ENCODE assay signal across 14 cellular contexts in genomic region chr5:41246376-41246775, GRCh38. TPM values are rescaled to one million over a fixed set of nuclear protein-coding genes. Genes with fewer than 3 reads are reported as not detected.
A peak's percentile ranks its signal among the peaks of the same experiment; 100 is the strongest.
DNase-seq lines count a peak whose midpoint lies in the region; ATAC-seq, FAIRE-seq and TF ChIP-seq lines count a peak whose summit lies in the region.
"Had no signal": no experiment of that assay in that cellular context is flagged by ENCODE, and none has a peak within 500 bp of the region (broad histone marks: within the 10 kb centered on the region; RNA-seq: fewer than 3 reads in every experiment).

No MANE protein-coding gene starts in this region.

- H2AFZ ChIP-seq in mammary epithelial cell (ENCODE audit: low read depth, low read length) = no peak overlapping the region

- no peaks in the 10 kb centered on the region for H3K9me3 ChIP-seq in mammary epithelial cell (replicated peaks; ENCODE audit: insufficient read depth, low read length)
- H3K9me3 ChIP-seq in left lung = no peaks in the 10 kb centered on the region
- H3K9me3 ChIP-seq: BLaER1 treated with 17β-estradiol and CSF1 and Interleukin-3, amounts not matched to agents 10 nM and 100 nM had no signal

- ATAC-seq in left lung = peak; percentile 69
- ATAC-seq in HG03095 (IDR thresholded peaks at IDR 0.05; ENCODE audit: unreplicated experiment) = no peak
- ATAC-seq: stimulated activated naive CD8-positive, alpha-beta T cell treated with anti-CD3 and anti-CD28 coated beads, Interleukin-15, Interleukin-2, amounts not matched to agents 100 U/mL and 50 U/mL, for 24 hours had no signal

- no peak overlapping the region for H3K4me3 ChIP-seq in mammary epithelial cell (replicated peaks in 1 of 3; ENCODE audit: insufficient read depth in 1 of 3, low read depth in 2 of 3, low read length in 3 of 3)
- H3K4me3 ChIP-seq in left lung = no peak overlapping the region
- H3K4me3 ChIP-seq: BLaER1 treated with 17β-estradiol and CSF1 and Interleukin-3, amounts not matched to agents 10 nM and 100 nM had no signal

- H3K4me1 ChIP-seq in mammary epithelial cell (ENCODE audit: insufficient read depth, low read length) (peaks cover 10% of the 10 kb centered on the region), left lung (no peaks in the 10 kb centered on the region)

- no peaks in the 10 kb centered on the region for H4K20me1 ChIP-seq in mammary epithelial cell (ENCODE audit: insufficient read depth, low read length)
- H4K20me1 ChIP-seq: BLaER1 treated with 17β-estradiol and CSF1 and Interleukin-3, amounts not matched to agents 10 nM and 100 nM had no signal

- intact Hi-C loops in mammary epithelial cell (cut with micrococcal nuclease) (no loop called here), left lung (cut with DNase I) (no loop called here)

- H3K27ac ChIP-seq in mammary epithelial cell (ENCODE audit: insufficient read depth, low read depth, low read length) (no peak overlapping the region), left lung (no peak overlapping the region)
- H3K27ac ChIP-seq: BLaER1 treated with 17β-estradiol and CSF1 and Interleukin-3, amounts not matched to agents 10 nM and 100 nM had no signal

- no peak overlapping the region for H3K9ac ChIP-seq in mammary epithelial cell (ENCODE audit: insufficient read depth, low read length)
- H3K9ac ChIP-seq: BLaER1 treated with 17β-estradiol and CSF1 and Interleukin-3, amounts not matched to agents 10 nM and 100 nM had no signal

- 0% methylated on average over 1 of the region's 1 CpG for WGBS in mammary epithelial cell (ENCODE audit: low coverage, missing lambda C conversion rate)

- peak; percentile 72 for FAIRE-seq in HTR-8/SVneo (lab: Jason Lieb, UNC)

- H3K4me2 ChIP-seq in mammary epithelial cell (ENCODE audit: insufficient read depth, low read depth, low read length) = no peak overlapping the region
- H3K4me2 ChIP-seq: BLaER1 treated with 17β-estradiol and CSF1 and Interleukin-3, amounts not matched to agents 10 nM and 100 nM had no signal

- H3K79me2 ChIP-seq in mammary epithelial cell (ENCODE audit: insufficient read depth, low read length) = no peaks in the 10 kb centered on the region

- in situ Hi-C loops in mammary epithelial cell (cut with MboI; ENCODE audit: low sequenced_read_pairs in 2 of 2) = no loop called here

- H3K27me3 ChIP-seq in mammary epithelial cell (ENCODE audit: insufficient read depth, low read length) (no peaks in the 10 kb centered on the region), left lung (no peaks in the 10 kb centered on the region)
- H3K27me3 ChIP-seq: BLaER1 treated with 17β-estradiol and CSF1 and Interleukin-3, amounts not matched to agents 10 nM and 100 nM had no signal

- peak; percentile 23 for DNase-seq in AG08396 (ENCODE audit: low spot score)
- peak; percentile 35 for DNase-seq in HTR-8/SVneo (ENCODE audit: insufficient read length, low spot score)
- DNase-seq in mammary epithelial cell = peak; percentile 89
- DNase-seq in left lung = no peak
- DNase-seq in NCI-H526 treated with DMSO at 0.1 percent for 48 hours (lab: John Stamatoyannopoulos, UW) = no peak
- no peak for DNase-seq in foreskin melanocyte
- no peak for DNase-seq in SIG-M5 treated with dmso at 0.1 percent for 504 hours (lab: John Stamatoyannopoulos, UW; ENCODE audit: unreplicated experiment)
- DNase-seq: activated CD4-positive, alpha-beta T cell treated with anti-CD3 and anti-CD28 coated beads, Interleukin-2, amount 10 ng/mL, durations not matched to agents 24 days and 14 days; activated naive CD4-positive, alpha-beta T cell treated with anti-CD3 and anti-CD28 coated beads for 36 hours; GOT3; NCI-H524; stimulated activated naive CD8-positive, alpha-beta T cell treated with anti-CD3 and anti-CD28 coated beads, Interleukin-15, Interleukin-2, amounts not matched to agents 100 U/mL and 50 U/mL, for 24 hours had no signal

- TF ChIP-seq CTCF in mammary epithelial cell (conservative IDR thresholded peaks at IDR 0.05 in 1 of 2, IDR thresholded peaks at IDR 0.05 in 1 of 2; ENCODE audit: extremely low read depth in 1 of 2, insufficient read depth in 1 of 2, low read depth in 1 of 2, low read length in 2 of 2) (no peak), left lung (IDR thresholded peaks at IDR 0.05) (no peak)

- no peaks in the 10 kb centered on the region for H3K36me3 ChIP-seq in mammary epithelial cell (ENCODE audit: insufficient read depth, low read length)
- no peaks in the 10 kb centered on the region for H3K36me3 ChIP-seq in left lung
- H3K36me3 ChIP-seq: BLaER1 treated with 17β-estradiol and CSF1 and Interleukin-3, amounts not matched to agents 10 nM and 100 nM had no signal

- CTCF ChIA-PET in mammary epithelial cell (lab: Charles Lee; ENCODE audit: low non-redundant PET) = no interaction called here

- no TSS peak for BruUV-seq in mammary epithelial cell (replicated peaks; lab: Mats Ljungman, UMichigan)

- dilution Hi-C loops in mammary epithelial cell (cut with HindIII; ENCODE audit: low sequenced_read_pairs) = no loop called here

RNA-seq across cellular contexts. Expression of gene C6, which starts 33.0 kb away (rescaled TPM):
- total RNA-seq in mammary epithelial cell = not detected
- not detected for polyA plus RNA-seq in mammary epithelial cell
- polyA minus RNA-seq in mammary epithelial cell = not detected
- 1 to 10 TPM in 1 of 2 donors, under 1 TPM in 1; 0.79 to 6.1 TPM for total RNA-seq in left lung
- total RNA-seq: activated CD4-positive, alpha-beta T cell treated with anti-CD3 and anti-CD28 coated beads, Interleukin-2, amount 10 ng/mL, durations not matched to agents 24 days and 14 days; activated naive CD4-positive, alpha-beta T cell treated with anti-CD3 and anti-CD28 coated beads for 36 hours had no signal

Comparison
In these comparisons a context has a peak if more than half of its experiments do, and no peak if none do; other contexts are left out.
1. DNase-seq: peak in AG08396 (single experiment), HTR-8/SVneo (single experiment) and mammary epithelial cell (single experiment); none in left lung (0 of 2), NCI-H526 treated with DMSO at 0.1 percent for 48 hours (single experiment), foreskin melanocyte (single experiment) and SIG-M5 treated with dmso at 0.1 percent for 504 hours (single experiment).